Comparison of ENCODE assay signal across 8 cellular contexts in genomic region chr13:78603240-78603947, GRCh38. TPM values are rescaled to one million over a fixed set of nuclear protein-coding genes. Genes with fewer than 3 reads are reported as not detected.
DNase-seq lines count a peak whose midpoint lies in the region; ATAC-seq and TF ChIP-seq lines count a peak whose summit lies in the region.

Gene POU4F1, minus strand, starts transcription at chr13:78603552. Its CDS starts 226 bp downstream, at chr13:78603326.

- peak; percentile 56 for DNase-seq in AG08396 (ENCODE audit: low spot score)
- DNase-seq in GM19238 (ENCODE audit: insufficient read length, low spot score) = peak; percentile 65
- peak; percentile 58 for DNase-seq in NCI-H460 (ENCODE audit: extremely low read depth, low read depth)
- peak; percentile 85 for DNase-seq in activated CD8-positive, alpha-beta T cell treated with anti-CD3 and anti-CD28 coated beads, Interleukin-2, amount 10 ng/mL, durations not matched to agents 7 days and 5 days
- DNase-seq in retina = peak; percentile 92
- no peak for DNase-seq in CD1c-positive myeloid dendritic cell (ENCODE audit: extremely low spot score)

- POLR2A ChIA-PET in activated CD8-positive, alpha-beta T cell treated with anti-CD3 and anti-CD28 coated beads, Interleukin-2, amount 10 ng/mL, durations not matched to agents 7 days and 5 days (lab: Charles Lee) = no interaction called here

- peaks cover 7% of the 10 kb centered on the region for H3K36me3 Mint-ChIP-seq in activated CD8-positive, alpha-beta T cell treated with anti-CD3 and anti-CD28 coated beads, Interleukin-2, amount 10 ng/mL, durations not matched to agents 7 days and 5 days (ENCODE audit: low read depth)

- no peak for TF ChIP-seq CTCF in gastroesophageal sphincter (IDR thresholded peaks at IDR 0.05)

- H3K36me3 ChIP-seq in gastroesophageal sphincter = no peaks in the 10 kb centered on the region

- CTCF ChIA-PET in activated CD8-positive, alpha-beta T cell treated with anti-CD3 and anti-CD28 coated beads, Interleukin-2, amount 10 ng/mL, durations not matched to agents 7 days and 5 days (lab: Charles Lee) = no interaction called here

- H3K4me1 Mint-ChIP-seq in activated CD8-positive, alpha-beta T cell treated with anti-CD3 and anti-CD28 coated beads, Interleukin-2, amount 10 ng/mL, durations not matched to agents 7 days and 5 days (ENCODE audit: low read depth) = peaks cover 44% of the 10 kb centered on the region

- H3K27me3 Mint-ChIP-seq in activated CD8-positive, alpha-beta T cell treated with anti-CD3 and anti-CD28 coated beads, Interleukin-2, amount 10 ng/mL, durations not matched to agents 7 days and 5 days (ENCODE audit: low read depth) = peaks cover 85% of the 10 kb centered on the region

- ATAC-seq in HG03280 (IDR thresholded peaks at IDR 0.05; ENCODE audit: unreplicated experiment) (peak; percentile 89), gastroesophageal sphincter (peak; percentile 6)
- ATAC-seq in activated CD8-positive, alpha-beta T cell treated with anti-CD3 and anti-CD28 coated beads, Interleukin-2, amount 10 ng/mL, durations not matched to agents 7 days and 5 days = peak; percentile 88

- no peaks in the 10 kb centered on the region for H3K9me3 Mint-ChIP-seq in activated CD8-positive, alpha-beta T cell treated with anti-CD3 and anti-CD28 coated beads, Interleukin-2, amount 10 ng/mL, durations not matched to agents 7 days and 5 days (ENCODE audit: insufficient read depth)

- H3K27ac Mint-ChIP-seq in activated CD8-positive, alpha-beta T cell treated with anti-CD3 and anti-CD28 coated beads, Interleukin-2, amount 10 ng/mL, durations not matched to agents 7 days and 5 days = peak within 1 kb of the TSS; percentile 69

- H3K27me3 ChIP-seq in gastroesophageal sphincter = peaks cover 97% of the 10 kb centered on the region

- H3K4me3 Mint-ChIP-seq in activated CD8-positive, alpha-beta T cell treated with anti-CD3 and anti-CD28 coated beads, Interleukin-2, amount 10 ng/mL, durations not matched to agents 7 days and 5 days = peak within 1 kb of the TSS; percentile 64

- no peak within 1 kb of the TSS for H3K27ac ChIP-seq in gastroesophageal sphincter

- 0% methylated on average over 5 of the region's 80 CpGs; no CpG with 5 or more reads in 1 of the 2 donors for WGBS in gastroesophageal sphincter (ENCODE audit: low coverage in 1 of 2), 2 donors

- H3K4me1 ChIP-seq in gastroesophageal sphincter = peaks cover 0 to 44% (median 34%) of the 10 kb centered on the region in 3 donors

- H3K9me3 ChIP-seq in gastroesophageal sphincter = no peaks in the 10 kb centered on the region

- peak within 1 kb of the TSS in 1 of 2 donors; percentile 46 for H3K4me3 ChIP-seq in gastroesophageal sphincter

- TF ChIP-seq POLR2A in gastroesophageal sphincter (IDR thresholded peaks at IDR 0.05) = no peak

- no peak for TF ChIP-seq EP300 in gastroesophageal sphincter (IDR thresholded peaks at IDR 0.05)

RNA-seq across cellular contexts. Expression of gene POU4F1, which starts in this region (rescaled TPM):
- total RNA-seq in NCI-H460 (2014; rRNA removed; shearing (Covaris generic)) = 2.2 and 2.3 TPM in 2 replicates
- 2.7 and 4.4 TPM in 2 replicates for polyA plus RNA-seq in NCI-H460 (2014; cell fraction: nucleus; rRNA removed)
- under 1 TPM; 0.13 TPM for total RNA-seq in activated CD8-positive, alpha-beta T cell treated with anti-CD3 and anti-CD28 coated beads, Interleukin-2, amount 10 ng/mL, durations not matched to agents 7 days and 5 days
- total RNA-seq in gastroesophageal sphincter = under 1 TPM in 1 of 4 donors, not detected in 3; 0.08 TPM

Comparison
In these comparisons a context has a peak if more than half of its experiments do, and no peak if none do; other contexts are left out.
1. Peak in DNase-seq and ATAC-seq in activated CD8-positive, alpha-beta T cell treated with anti-CD3 and anti-CD28 coated beads, Interleukin-2, amount 10 ng/mL, durations not matched to agents 7 days and 5 days; RNA of the gene not detected or under 1 TPM.
2. Peak in ATAC-seq in gastroesophageal sphincter; RNA of the gene not detected or under 1 TPM.
3. ATAC-seq: peak in every context shown above with its lines; median percentile 89 in HG03280; 88 in activated CD8-positive, alpha-beta T cell treated with anti-CD3 and anti-CD28 coated beads, Interleukin-2, amount 10 ng/mL, durations not matched to agents 7 days and 5 days; 6 in gastroesophageal sphincter.